25 cellular contexts compared by ENCODE assay signal in the genomic region with DNA sequence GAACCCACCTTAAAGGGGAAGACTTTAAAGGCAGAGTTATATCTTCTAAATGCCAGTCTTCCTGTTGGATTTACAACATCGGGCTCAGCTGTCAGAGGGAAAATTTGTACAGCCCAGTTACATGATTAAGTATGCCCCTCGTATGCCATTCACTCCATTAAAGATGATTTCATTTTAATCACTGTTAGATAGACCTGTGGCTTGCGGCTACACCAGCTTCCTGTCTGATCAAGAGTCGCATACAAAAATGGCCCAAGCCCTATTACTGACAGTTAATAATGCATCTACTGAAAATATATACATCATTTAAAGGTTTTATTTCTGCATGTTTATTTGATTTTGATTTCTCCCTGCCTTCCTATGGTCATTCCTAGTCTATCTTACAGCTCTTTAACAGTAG. TPM values are rescaled to one million over a fixed set of nuclear protein-coding genes. Genes with fewer than 3 reads are reported as not detected.
DNase-seq lines count a peak whose midpoint lies in the region; ATAC-seq lines count a peak whose summit lies in the region.
"Had no signal": no experiment of that assay in that cellular context is flagged by ENCODE, and none has a peak within 500 bp of the region (broad histone marks: within the 10 kb centered on the region; RNA-seq: fewer than 3 reads in every experiment).

No MANE protein-coding gene starts in this region.

- peak overlapping the region; percentile 10 to 52 (median 38) for H3K4me3 Mint-ChIP-seq in T-cell
- no peak overlapping the region for H3K4me3 Mint-ChIP-seq in activated naive CD4-positive, alpha-beta T cell treated with anti-CD3 and anti-CD28 coated beads, Interleukin-2, amount 50 U/mL, for 24 hours
- H3K4me3 Mint-ChIP-seq in natural killer cell treated with Interleukin-12 subunit alpha and Interleukin-12 subunit beta and Interleukin-15 and Interleukin-18, amount 100 ng/mL, for 72 hours: peak overlapping the region; percentile 41
- H3K4me3 Mint-ChIP-seq: activated T-helper 1 cell treated with anti-CD3 and anti-CD28 coated beads, Interleukin-12 subunit alpha, Interleukin-12 subunit beta, Interleukin-2, Interleukin-4 antibody, amounts not matched to agents 30 ng/mL and 10 ng/mL and 1 ng/mL, durations not matched to agents 14 hours and 24 hours and 36 hours; nephron had no signal

- peaks cover 95 to 96% (median 96%) of the 10 kb centered on the region in 3 donors for H3K4me1 Mint-ChIP-seq in T-cell
- H3K4me1 Mint-ChIP-seq in activated naive CD4-positive, alpha-beta T cell treated with anti-CD3 and anti-CD28 coated beads, Interleukin-2, amount 50 U/mL, for 24 hours: peaks cover 92% of the 10 kb centered on the region
- H3K4me1 Mint-ChIP-seq in natural killer cell treated with Interleukin-12 subunit alpha and Interleukin-12 subunit beta and Interleukin-15 and Interleukin-18, amount 100 ng/mL, for 72 hours (ENCODE audit: low read depth in 2 of 2): peaks cover 66 to 76% of the 10 kb centered on the region in 2 donors
- H3K4me1 Mint-ChIP-seq: nephron had no signal

- ATAC-seq in T-cell (replicated peaks in 1 of 4): peak in 2 of 4 experiments; percentile 41 to 59
- ATAC-seq in natural killer cell treated with Interleukin-12 subunit alpha and Interleukin-12 subunit beta and Interleukin-15 and Interleukin-18, amount 100 ng/mL, for 72 hours: peak; percentile 57 to 63
- ATAC-seq in GM21367 (IDR thresholded peaks at IDR 0.05; ENCODE audit: unreplicated experiment): no peak
- ATAC-seq: heart right ventricle, pancreas, right cardiac atrium, SK-N-SH treated with all-trans-retinoic acid at 6 μM for 48 hours had no signal

- H3K27ac Mint-ChIP-seq in T-cell: peak overlapping the region; percentile 80 to 85
- peak overlapping the region; percentile 8 for H3K27ac Mint-ChIP-seq in activated naive CD4-positive, alpha-beta T cell treated with anti-CD3 and anti-CD28 coated beads, Interleukin-2, amount 50 U/mL, for 24 hours
- peak overlapping the region; percentile 47 to 61 for H3K27ac Mint-ChIP-seq in natural killer cell treated with Interleukin-12 subunit alpha and Interleukin-12 subunit beta and Interleukin-15 and Interleukin-18, amount 100 ng/mL, for 72 hours
- H3K27ac Mint-ChIP-seq: activated T-helper 1 cell treated with anti-CD3 and anti-CD28 coated beads, Interleukin-12 subunit alpha, Interleukin-12 subunit beta, Interleukin-2, Interleukin-4 antibody, amounts not matched to agents 30 ng/mL and 10 ng/mL and 1 ng/mL, durations not matched to agents 14 hours and 24 hours and 36 hours; nephron had no signal

- POLR2A ChIA-PET in T-cell (lab: Charles Lee): interaction anchor here in 1 of 2 donors (1.2 kb wide), 1 partner anchor 10 kb away, joined by 5 read pairs; no protein-coding TSS in a partner anchor

- DNase-seq in activated effector memory CD4-positive, alpha-beta T cell treated with anti-CD3 and anti-CD28 coated beads, Interleukin-2, amount 50 U/mL, for 16 hours: peak; percentile 82
- no peak for DNase-seq in activated effector memory CD4-positive, alpha-beta T cell treated with Interleukin-2 at 50 U/mL for 16 hours
- peak in 8 of 34 experiments; percentile 23 to 36 (median 26) for DNase-seq in T-cell
- peak; percentile 75 for DNase-seq in natural killer cell treated with Interleukin-12 subunit alpha and Interleukin-12 subunit beta and Interleukin-15 and Interleukin-18, amount 100 ng/mL, for 72 hours (ENCODE audit: low spot score)
- no peak for DNase-seq in DMS79 treated with DMSO at 0.1 percent for 48 hours (lab: John Stamatoyannopoulos, UW)
- no peak for DNase-seq in SW480 (ENCODE audit: low spot score)
- DNase-seq: aorta, C1 segment of cervical spinal cord, caudate nucleus, DMS 273 treated with DMSO at 0.1 percent for 48 hours, dorsolateral prefrontal cortex, foreskin fibroblast, GOT3, heart right ventricle, NCI-H1694 treated with DMSO at 0.1 percent for 48 hours, NCI-H2171 treated with DMSO at 0.1 percent for 48 hours, NCI-H524 treated with DMSO at 0.1 percent for 48 hours, pancreas, right cardiac atrium, uterus had no signal

- no peaks in the 10 kb centered on the region for H3K27me3 Mint-ChIP-seq in T-cell
- H3K27me3 Mint-ChIP-seq in activated naive CD4-positive, alpha-beta T cell treated with anti-CD3 and anti-CD28 coated beads, Interleukin-2, amount 50 U/mL, for 24 hours: no peaks in the 10 kb centered on the region
- no peaks in the 10 kb centered on the region for H3K27me3 Mint-ChIP-seq in natural killer cell treated with Interleukin-12 subunit alpha and Interleukin-12 subunit beta and Interleukin-15 and Interleukin-18, amount 100 ng/mL, for 72 hours

- no peaks in the 10 kb centered on the region for H3K9me3 Mint-ChIP-seq in T-cell
- H3K9me3 Mint-ChIP-seq in activated naive CD4-positive, alpha-beta T cell treated with anti-CD3 and anti-CD28 coated beads, Interleukin-2, amount 50 U/mL, for 24 hours: no peaks in the 10 kb centered on the region
- H3K9me3 Mint-ChIP-seq in natural killer cell treated with Interleukin-12 subunit alpha and Interleukin-12 subunit beta and Interleukin-15 and Interleukin-18, amount 100 ng/mL, for 72 hours: no peaks in the 10 kb centered on the region
- H3K9me3 Mint-ChIP-seq: activated T-helper 1 cell treated with anti-CD3 and anti-CD28 coated beads, Interleukin-12 subunit alpha, Interleukin-12 subunit beta, Interleukin-2, Interleukin-4 antibody, amounts not matched to agents 30 ng/mL and 10 ng/mL and 1 ng/mL, durations not matched to agents 14 hours and 24 hours and 36 hours; nephron had no signal

- peaks cover 16% of the 10 kb centered on the region for H3K36me3 Mint-ChIP-seq in T-cell
- H3K36me3 Mint-ChIP-seq in activated naive CD4-positive, alpha-beta T cell treated with anti-CD3 and anti-CD28 coated beads, Interleukin-2, amount 50 U/mL, for 24 hours: peaks cover 7% of the 10 kb centered on the region
- H3K36me3 Mint-ChIP-seq in natural killer cell treated with Interleukin-12 subunit alpha and Interleukin-12 subunit beta and Interleukin-15 and Interleukin-18, amount 100 ng/mL, for 72 hours: peaks cover 4% of the 10 kb centered on the region

- CTCF ChIA-PET in T-cell (lab: Charles Lee): interaction anchor here (0.6 to 0.8 kb wide), 3 partner anchors 11 to 16 kb away, joined by 3 to 5 read pairs (median 3); no protein-coding TSS in a partner anchor

RNA-seq across cellular contexts. Expression of gene EIF4E3, which starts 7.1 kb away (rescaled TPM):
- total RNA-seq in T-cell: 10 to 100 TPM; 32.3 to 62.5 (median 58.6) TPM
- total RNA-seq in natural killer cell treated with Interleukin-12 subunit alpha and Interleukin-12 subunit beta and Interleukin-15 and Interleukin-18, amount 100 ng/mL, for 72 hours: 10 to 100 TPM; 20.4 to 24.0 TPM

RNA-seq across cellular contexts. Expression of gene GPR27, which starts 35.6 kb away (rescaled TPM):
- total RNA-seq in T-cell: 1 to 10 TPM in 2 of 5 donors, under 1 TPM in 3; 0.42 to 1.3 (median 0.73) TPM
- total RNA-seq in natural killer cell treated with Interleukin-12 subunit alpha and Interleukin-12 subunit beta and Interleukin-15 and Interleukin-18, amount 100 ng/mL, for 72 hours: 1 to 10 TPM in 1 of 2 donors, not detected in 1; 4.5 TPM

Comparison
In these comparisons a context has a peak if more than half of its experiments do, and no peak if none do; other contexts are left out.
1. DNase-seq: peak in activated effector memory CD4-positive, alpha-beta T cell treated with anti-CD3 and anti-CD28 coated beads, Interleukin-2, amount 50 U/mL, for 16 hours (single experiment) and natural killer cell treated with Interleukin-12 subunit alpha and Interleukin-12 subunit beta and Interleukin-15 and Interleukin-18, amount 100 ng/mL, for 72 hours (single experiment); none in activated effector memory CD4-positive, alpha-beta T cell treated with Interleukin-2 at 50 U/mL for 16 hours (single experiment), DMS79 treated with DMSO at 0.1 percent for 48 hours (single experiment) and SW480 (single experiment).
2. H3K27ac Mint-ChIP-seq: peak in every context shown above with its lines; median percentile 82 in T-cell; 54 in natural killer cell treated with Interleukin-12 subunit alpha and Interleukin-12 subunit beta and Interleukin-15 and Interleukin-18, amount 100 ng/mL, for 72 hours; 8 in activated naive CD4-positive, alpha-beta T cell treated with anti-CD3 and anti-CD28 coated beads, Interleukin-2, amount 50 U/mL, for 24 hours.